Comparison of ENCODE assay signal across 10 cellular contexts in genomic region chr18:45571714-45572113, GRCh38. TPM values are rescaled to one million over a fixed set of nuclear protein-coding genes. Genes with fewer than 3 reads are reported as not detected.
DNase-seq lines count a peak whose midpoint lies in the region; ATAC-seq and TF ChIP-seq lines count a peak whose summit lies in the region.
"Had no signal": no experiment of that assay in that cellular context is flagged by ENCODE, and none has a peak within 500 bp of the region (broad histone marks: within the 10 kb centered on the region; RNA-seq: fewer than 3 reads in every experiment).

No MANE protein-coding gene starts in this region.

- H3K36me3 ChIP-seq in Panc1 (ENCODE audit: control insufficient read depth, insufficient read depth, low read length), result no peaks in the 10 kb centered on the region

- H3K4me3 ChIP-seq in Panc1 (ENCODE audit: low read depth in 2 of 2, low read length in 2 of 2), result no peak overlapping the region

- DNase-seq in COR-L47 (lab: John Stamatoyannopoulos, UW) (peak; percentile 3), Panc1 (ENCODE audit: low read depth, low spot score) (no peak), kidney tubule cell (ENCODE audit: low spot score) (peak; percentile 14), NCI-H146 treated with DMSO at 0.1 percent for 48 hours (lab: John Stamatoyannopoulos, UW; ENCODE audit: unreplicated experiment) (no peak), sciatic nerve (ENCODE audit: low spot score) (no peak)
- no peak for DNase-seq in effector CD8-positive, alpha-beta T cell (lab: John Stamatoyannopoulos, UW)

- no peaks in the 10 kb centered on the region for H3K9me3 ChIP-seq in Panc1 (ENCODE audit: control insufficient read depth, insufficient read depth, low read depth, low read length)

- no peaks in the 10 kb centered on the region for H3K27me3 ChIP-seq in Panc1 (ENCODE audit: control insufficient read depth, insufficient read depth, low read length)

- ATAC-seq in GM21576 (IDR thresholded peaks at IDR 0.05; ENCODE audit: unreplicated experiment), result peak; percentile 66
- no peak for ATAC-seq in Panc1
- ATAC-seq in HG03025 (IDR thresholded peaks at IDR 0.05; ENCODE audit: low FRiP score, unreplicated experiment), result no peak
- ATAC-seq in sciatic nerve, result no peak

- no peaks in the 10 kb centered on the region for H3K4me1 ChIP-seq in Panc1 (ENCODE audit: control insufficient read depth, insufficient read depth, low read length)

- POLR2A ChIA-PET in Panc1 (lab: Charles Lee), result no interaction called here

- TF ChIP-seq CTCF in Panc1 (IDR thresholded peaks at IDR 0.05), result peak; percentile 11; the same call in 1 of the 2 replicates

- CTCF ChIA-PET in Panc1 (lab: Charles Lee), result no interaction called here

- intact Hi-C loops in Panc1 (cut with micrococcal nuclease; ENCODE audit: unreplicated experiment), result no loop called here
- intact Hi-C loops in sciatic nerve (cut with DNase I), result no loop called here

- in situ Hi-C loops in Panc1 (cut with HindIII; ENCODE audit: low pct_unique_long_range_greater_than_20kb, low sequenced_read_pairs), result no loop called here

- H3K27ac ChIP-seq in Panc1 (ENCODE audit: low read length), result no peak overlapping the region

- BruUV-seq in Panc1 (replicated peaks; lab: Mats Ljungman, UMichigan), result no TSS peak

RNA-seq across cellular contexts. Expression of gene SLC14A2, which starts 43.6 kb away (rescaled TPM):
- total RNA-seq in Panc1 (2021; ENCODE audit: unreplicated experiment) (not detected), sciatic nerve (0.40 TPM)
- not detected for polyA plus RNA-seq in Panc1 (2012; ENCODE audit: insufficient read length)
- total RNA-seq: lung microvascular endothelial cell, skeletal muscle tissue had no signal

Comparison
In these comparisons a context has a peak if more than half of its experiments do, and no peak if none do; other contexts are left out.
1. DNase-seq: peak in COR-L47 (single experiment) and kidney tubule cell (single experiment); none in Panc1 (single experiment), effector CD8-positive, alpha-beta T cell (single experiment), NCI-H146 treated with DMSO at 0.1 percent for 48 hours (single experiment) and sciatic nerve (single experiment).